19 cellular contexts compared by ENCODE assay signal in the genomic region with DNA sequence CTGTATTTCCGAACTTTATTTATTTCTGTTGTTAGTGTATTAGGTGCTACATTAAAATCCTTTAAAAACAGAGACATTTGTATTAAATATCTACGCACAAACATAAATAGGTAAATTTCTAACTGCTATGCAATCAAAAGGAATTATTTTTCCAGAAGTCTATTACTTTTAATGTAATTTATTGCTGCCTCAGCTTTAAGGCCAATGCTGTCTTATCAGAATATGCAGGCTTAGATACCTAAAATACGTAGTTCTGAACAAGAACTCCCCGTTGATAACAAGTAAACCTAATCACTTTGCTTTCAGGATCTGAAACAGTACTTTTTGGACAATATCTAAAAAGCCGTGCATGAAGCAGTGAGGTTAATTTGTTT. TPM values are rescaled to one million over a fixed set of nuclear protein-coding genes. Genes with fewer than 3 reads are reported as not detected.
DNase-seq lines count a peak whose midpoint lies in the region; ATAC-seq, FAIRE-seq and TF ChIP-seq lines count a peak whose summit lies in the region.
"Had no signal": no experiment of that assay in that cellular context is flagged by ENCODE, and none has a peak within 500 bp of the region (broad histone marks: within the 10 kb centered on the region; RNA-seq: fewer than 3 reads in every experiment).

No MANE protein-coding gene starts in this region.

- DNase-seq in astrocyte (ENCODE audit: low read depth) (peak; percentile 10), progenitor cell of endocrine pancreas (ENCODE audit: low spot score, unreplicated experiment) (no peak), NCI-H446 treated with DMSO at 0.1 percent for 48 hours (lab: John Stamatoyannopoulos, UW) (no peak), NK-92 (lab: John Stamatoyannopoulos, UW; ENCODE audit: unreplicated experiment) (no peak)
- DNase-seq: BE2C; Calu3; CD4-positive, alpha-beta T cell; DMS79; Kasumi-1; NCI-H187; NCI-H345; NK-92 treated with Interleukin-12 subunit alpha and Interleukin-12 subunit beta, amount 100 ng/mL, for 24 hours; OCI-M1 had no signal

- H3K4me1 ChIP-seq in HUES48 (ENCODE audit: control insufficient read depth, insufficient read depth, low read length), result peaks cover 16% of the 10 kb centered on the region
- H3K4me1 ChIP-seq in astrocyte (ENCODE audit: insufficient read depth, low read length), result peaks cover 3% of the 10 kb centered on the region
- peaks cover 11% of the 10 kb centered on the region for H3K4me1 ChIP-seq in iPS-15b (ENCODE audit: control insufficient read depth, insufficient read depth, low read length)
- H3K4me1 ChIP-seq: BE2C had no signal

- FAIRE-seq in astrocyte (lab: Jason Lieb, UNC), result no peak

- H3K4me3 Mint-ChIP-seq in astrocyte (ENCODE audit: unreplicated experiment), result peak overlapping the region; percentile 5
- peak overlapping the region; percentile 71 for H3K4me3 Mint-ChIP-seq in progenitor cell of endocrine pancreas (ENCODE audit: low read depth)
- H3K4me3 Mint-ChIP-seq: CD4-positive, alpha-beta T cell had no signal

- H3K36me3 Mint-ChIP-seq in astrocyte (ENCODE audit: low read depth, unreplicated experiment) (no peaks in the 10 kb centered on the region), progenitor cell of endocrine pancreas (ENCODE audit: insufficient read depth) (no peaks in the 10 kb centered on the region)

- H3K79me2 ChIP-seq in astrocyte (ENCODE audit: insufficient read depth, low read length), result no peaks in the 10 kb centered on the region

- H2AFZ ChIP-seq in astrocyte (ENCODE audit: low read depth, low read length), result no peak overlapping the region

- H4K20me1 ChIP-seq in astrocyte (ENCODE audit: insufficient read depth, low read length), result no peaks in the 10 kb centered on the region

- H3K27me3 ChIP-seq in HUES48 (ENCODE audit: control insufficient read depth, insufficient read depth, low read length), result peaks cover 51% of the 10 kb centered on the region
- H3K27me3 ChIP-seq in astrocyte (ENCODE audit: insufficient read depth, low read length), result peaks cover 42% of the 10 kb centered on the region
- H3K27me3 ChIP-seq in iPS-15b (ENCODE audit: control insufficient read depth, insufficient read depth, low read length), result peaks cover 55% of the 10 kb centered on the region

- H3K9me3 Mint-ChIP-seq in astrocyte (ENCODE audit: unreplicated experiment) (peaks cover 2% of the 10 kb centered on the region), progenitor cell of endocrine pancreas (ENCODE audit: low read depth) (peaks cover 4% of the 10 kb centered on the region)

- no peaks in the 10 kb centered on the region for H3K36me3 ChIP-seq in HUES48 (ENCODE audit: control insufficient read depth, insufficient read depth, low read length)
- no peaks in the 10 kb centered on the region for H3K36me3 ChIP-seq in astrocyte (ENCODE audit: insufficient read depth, low read length)
- H3K36me3 ChIP-seq in iPS-15b (ENCODE audit: control insufficient read depth, insufficient read depth, low read length), result no peaks in the 10 kb centered on the region
- H3K36me3 ChIP-seq: BE2C had no signal

- no peaks in the 10 kb centered on the region for H3K9me3 ChIP-seq in HUES48 (ENCODE audit: control insufficient read depth, insufficient read depth, low read length)
- H3K9me3 ChIP-seq in astrocyte (ENCODE audit: insufficient read depth, low read depth, low read length), result no peaks in the 10 kb centered on the region
- no peaks in the 10 kb centered on the region for H3K9me3 ChIP-seq in iPS-15b (ENCODE audit: control insufficient read depth, insufficient read depth, low read length)
- H3K9me3 ChIP-seq: BE2C had no signal

- H3K4me3 ChIP-seq in HUES48 (ENCODE audit: low read depth, low read length) (peak overlapping the region; percentile 73), astrocyte (ENCODE audit: insufficient read depth, low read depth, low read length) (no peak overlapping the region), iPS-15b (ENCODE audit: low read depth, low read length) (peak overlapping the region; percentile 70)

- H3K4me2 ChIP-seq in astrocyte (ENCODE audit: low read length), result no peak overlapping the region

- no peak for TF ChIP-seq CTCF in astrocyte (IDR thresholded peaks at IDR 0.05; ENCODE audit: insufficient read depth, low read depth, low read length)
- no peak for TF ChIP-seq CTCF in progenitor cell of endocrine pancreas (IDR thresholded peaks at IDR 0.05; ENCODE audit: unreplicated experiment)

- H3K27ac ChIP-seq in HUES48 (ENCODE audit: low read depth, low read length), result no peak overlapping the region
- H3K27ac ChIP-seq in astrocyte (ENCODE audit: low read depth, low read length), result no peak overlapping the region

- no peak overlapping the region for H3K9ac ChIP-seq in HUES48 (ENCODE audit: low read depth, low read length)
- H3K9ac ChIP-seq in astrocyte (ENCODE audit: low read length), result no peak overlapping the region
- H3K9ac ChIP-seq in iPS-15b (ENCODE audit: low read depth, low read length), result no peak overlapping the region

- H3K27me3 Mint-ChIP-seq in astrocyte (ENCODE audit: low read depth, unreplicated experiment) (peaks cover 36% of the 10 kb centered on the region), progenitor cell of endocrine pancreas (peaks cover 46% of the 10 kb centered on the region)

- ATAC-seq in GM18861 (IDR thresholded peaks at IDR 0.05; ENCODE audit: unreplicated experiment), result no peak
- ATAC-seq: HCT116 had no signal

- H3K27ac Mint-ChIP-seq in astrocyte (ENCODE audit: unreplicated experiment) (no peak overlapping the region), progenitor cell of endocrine pancreas (no peak overlapping the region)
- H3K27ac Mint-ChIP-seq: CD4-positive, alpha-beta T cell had no signal

- H3K4me1 Mint-ChIP-seq in astrocyte (ENCODE audit: low read depth, unreplicated experiment), result peaks cover 7% of the 10 kb centered on the region
- peaks cover 15% of the 10 kb centered on the region for H3K4me1 Mint-ChIP-seq in progenitor cell of endocrine pancreas (ENCODE audit: low read depth)

RNA-seq across cellular contexts. Expression of a gene that starts 33.3 kb away (rescaled TPM):
- total RNA-seq in astrocyte, result 0.52 and 0.94 TPM in 2 replicates
- not detected in 2 replicates for total RNA-seq in progenitor cell of endocrine pancreas
- total RNA-seq: Calu3; CD4-positive, alpha-beta T cell; G401; RPMI7951 had no signal
